In the genomic region with DNA sequence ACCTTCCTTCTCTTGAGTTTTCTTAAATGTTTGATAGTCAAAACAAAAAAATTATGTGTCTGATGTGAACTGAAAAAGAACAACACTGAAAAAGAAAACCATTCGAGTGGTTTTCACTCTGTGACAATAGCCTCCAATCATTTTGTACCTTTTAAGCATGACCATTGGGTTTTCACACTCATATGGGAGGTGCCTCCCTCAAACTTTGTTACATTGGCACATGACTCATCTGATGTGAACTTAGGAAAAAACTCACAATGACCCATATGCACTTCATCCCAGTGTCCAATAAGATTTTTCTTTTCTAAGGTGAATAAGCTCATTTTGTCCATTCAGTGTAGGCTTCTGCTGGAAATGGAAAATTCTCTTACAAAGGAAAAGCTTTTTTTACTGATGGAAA, we compare ENCODE assay signal across 1 cellular context.
TF ChIP-seq lines count a peak whose summit lies in the region.

No MANE protein-coding gene starts in this region.

TF ChIP-seq in HepG2, 621 proteins besides CTCF, POLR2A, EP300 and RAD21:
- TF ChIP-seq ZNF501 (CRISPR knock-in tag; IDR thresholded peaks at IDR 0.05) (no peak), KDM6A (CRISPR knock-in tag; IDR thresholded peaks at IDR 0.05; ENCODE audit: low read depth) (no peak), SETDB1 (CRISPR knock-in tag; IDR thresholded peaks at IDR 0.05; ENCODE audit: borderline replicate concordance) (no peak), DDIT3 (CRISPR knock-in tag; IDR thresholded peaks at IDR 0.05) (no peak), MTF2 (CRISPR knock-in tag; IDR thresholded peaks at IDR 0.05; ENCODE audit: borderline replicate concordance) (no peak)
